ENCODE assay signal across 19 cellular contexts in genomic region chr10:100685331-100685730, GRCh38.
A peak's percentile ranks its signal among the peaks of the same experiment; 100 is the strongest.
DNase-seq lines count a peak whose midpoint lies in the region; ATAC-seq and TF ChIP-seq lines count a peak whose summit lies in the region.
"Had no signal": no experiment of that assay in that cellular context is flagged by ENCODE, and none has a peak within 500 bp of the region (broad histone marks: within the 10 kb centered on the region; RNA-seq: fewer than 3 reads in every experiment).

No MANE protein-coding gene starts in this region.

- no peak overlapping the region for H3K27ac ChIP-seq in BLaER1 treated with 17β-estradiol and CSF1 and Interleukin-3, amounts not matched to agents 10 nM and 100 nM
- no peak overlapping the region for H3K27ac ChIP-seq in H9 (ENCODE audit: insufficient read length, low read depth, low read length)
- H3K27ac ChIP-seq in trophoblast cell (ENCODE audit: low read depth, low read length) = no peak overlapping the region
- H3K27ac ChIP-seq in left lung = no peak overlapping the region

- no peak overlapping the region for H4K91ac ChIP-seq in H9 (ENCODE audit: insufficient read length, low read depth, low read length)
- no peak overlapping the region for H4K91ac ChIP-seq in trophoblast cell (ENCODE audit: low read depth, low read length)

- TF ChIP-seq CTCF in H9 (conservative IDR thresholded peaks at IDR 0.05) (no peak), glutamatergic neuron (IDR thresholded peaks at IDR 0.05; ENCODE audit: partially characterized antibody, unreplicated experiment) (no peak), Caco-2 (IDR thresholded peaks at IDR 0.05; ENCODE audit: insufficient read depth in 1 of 2, low read depth in 1 of 2, low read length in 1 of 2, severe bottlenecking in 1 of 2, unreplicated experiment in 1 of 2) (no peak), left lung (IDR thresholded peaks at IDR 0.05) (no peak)

- H3K18ac ChIP-seq in H9 (ENCODE audit: insufficient read length, low read depth, low read length) (no peak overlapping the region), trophoblast cell (ENCODE audit: low read length) (no peak overlapping the region)

- H3K79me2 ChIP-seq in H9 (ENCODE audit: insufficient read depth, low read length) (no peaks in the 10 kb centered on the region), trophoblast cell (ENCODE audit: control insufficient read depth, insufficient read depth, low read length, poor library complexity) (no peaks in the 10 kb centered on the region)

- no peak overlapping the region for H3T11ph ChIP-seq in H9 (ENCODE audit: low read length)

- H3K4me2 ChIP-seq in BLaER1 treated with 17β-estradiol and CSF1 and Interleukin-3, amounts not matched to agents 10 nM and 100 nM = peak overlapping the region in 6 of 11 experiments; percentile 79 to 90 (median 86); a peak in 9 of 22 replicates
- H3K4me2 ChIP-seq in H9 (ENCODE audit: insufficient read depth, insufficient read length, low read length) (peak overlapping the region; percentile 72), trophoblast cell (ENCODE audit: low read length) (no peak overlapping the region)

- peaks cover 18 to 36% of the 10 kb centered on the region in 2 experiments for H3K4me1 Mint-ChIP-seq in H9
- peaks cover 40% of the 10 kb centered on the region for H3K4me1 Mint-ChIP-seq in glutamatergic neuron (ENCODE audit: low read depth, unreplicated experiment)
- no peaks in the 10 kb centered on the region for H3K4me1 Mint-ChIP-seq in Caco-2 (ENCODE audit: low read depth, unreplicated experiment)
- H3K4me1 Mint-ChIP-seq: CD14-positive monocyte had no signal

- H2BK20ac ChIP-seq in H9 (ENCODE audit: low read depth, low read length, poor library complexity, severe bottlenecking) = no peak overlapping the region

- no peak overlapping the region for H3K56ac ChIP-seq in H9 (ENCODE audit: insufficient read length, low read depth, low read length)

- no CpG with 5 or more reads among the region's 6 CpGs for WGBS in H9 (ENCODE audit: extremely low coverage, insufficient read length, low lambda C conversion rate)
- WGBS in trophoblast cell (ENCODE audit: extremely low coverage, insufficient coverage, insufficient read length) = no CpG with 5 or more reads among the region's 6 CpGs

- no peak overlapping the region for H3K14ac ChIP-seq in H9 (ENCODE audit: insufficient read depth, low read length)
- H3K14ac ChIP-seq in trophoblast cell (ENCODE audit: low read length) = no peak overlapping the region

- peaks cover 0 to 15% (median 0%) of the 10 kb centered on the region in 11 experiments; a peak in 7 of 22 replicates for H4K20me1 ChIP-seq in BLaER1 treated with 17β-estradiol and CSF1 and Interleukin-3, amounts not matched to agents 10 nM and 100 nM
- H4K20me1 ChIP-seq in H9 (ENCODE audit: control insufficient read depth, insufficient read depth, insufficient read length) = no peaks in the 10 kb centered on the region

- no peak overlapping the region for H4K12ac ChIP-seq in trophoblast cell (ENCODE audit: low read depth, low read length)

- H2AK5ac ChIP-seq in H9 (ENCODE audit: insufficient read length, low read length) (no peak overlapping the region), trophoblast cell (ENCODE audit: low read length) (no peak overlapping the region)

- H3K23ac ChIP-seq in H9 (ENCODE audit: insufficient read length, low read depth, low read length) (no peak overlapping the region), trophoblast cell (ENCODE audit: low read length) (no peak overlapping the region)

- no peak overlapping the region for H3K9ac ChIP-seq in BLaER1 treated with 17β-estradiol and CSF1 and Interleukin-3, amounts not matched to agents 10 nM and 100 nM
- H3K9ac ChIP-seq in H9 (ENCODE audit: extremely low read depth, insufficient read length, low read length) (no peak overlapping the region), trophoblast cell (ENCODE audit: low read length) (no peak overlapping the region)

- POLR2A ChIA-PET in Caco-2 (lab: Charles Lee) = no interaction called here

- peaks cover 99% of the 10 kb centered on the region for H3K27me3 Mint-ChIP-seq in H9 (ENCODE audit: low read depth)
- H3K27me3 Mint-ChIP-seq in glutamatergic neuron (ENCODE audit: unreplicated experiment) = peaks cover 10% of the 10 kb centered on the region
- peaks cover 48% of the 10 kb centered on the region for H3K27me3 Mint-ChIP-seq in Caco-2 (ENCODE audit: insufficient read depth, unreplicated experiment)

- ATAC-seq in left cardiac atrium (no peak), left lung (no peak)
- ATAC-seq: HCT116, HepG2 had no signal

- H3K23me2 ChIP-seq in H9 (ENCODE audit: insufficient read length, low read depth, low read length, poor library complexity, severe bottlenecking) = peaks cover 4% of the 10 kb centered on the region

- H3K36me3 Mint-ChIP-seq in H9 (ENCODE audit: insufficient read depth in 1 of 3, low read depth in 3 of 3) (no peaks in the 10 kb centered on the region), glutamatergic neuron (ENCODE audit: unreplicated experiment) (peaks cover 5% of the 10 kb centered on the region), Caco-2 (ENCODE audit: insufficient read depth, unreplicated experiment) (no peaks in the 10 kb centered on the region)
- H3K36me3 Mint-ChIP-seq: CD14-positive monocyte; CD4-positive, alpha-beta memory T cell had no signal

- no peak overlapping the region for H3K4me3 ChIP-seq in BLaER1 treated with 17β-estradiol and CSF1 and Interleukin-3, amounts not matched to agents 10 nM and 100 nM
- peak overlapping the region; percentile 20 for H3K4me3 ChIP-seq in trophoblast cell (ENCODE audit: low read depth, low read length)
- H3K4me3 ChIP-seq in Caco-2 (ENCODE audit: low read depth, low read length) = no peak overlapping the region
- H3K4me3 ChIP-seq in left lung = no peak overlapping the region

- H2AFZ ChIP-seq in H9 (ENCODE audit: low read length) (no peak overlapping the region), trophoblast cell (ENCODE audit: insufficient read depth, low read length, poor library complexity) (no peak overlapping the region)

- H2BK120ac ChIP-seq in H9 (ENCODE audit: low read depth, low read length, poor library complexity, severe bottlenecking) = no peak overlapping the region
- no peak overlapping the region for H2BK120ac ChIP-seq in trophoblast cell (ENCODE audit: insufficient read depth, low read length, poor library complexity)

- H2BK5ac ChIP-seq in H9 (ENCODE audit: insufficient read length, low read length) (no peak overlapping the region), trophoblast cell (ENCODE audit: low read depth, low read length, poor library complexity) (no peak overlapping the region)

- BruUV-seq in Caco-2 (replicated peaks; lab: Mats Ljungman, UMichigan) = no TSS peak

- H3K9me3 ChIP-seq in BLaER1 treated with 17β-estradiol and CSF1 and Interleukin-3, amounts not matched to agents 10 nM and 100 nM (replicated peaks in 1 of 11) = no peaks in the 10 kb centered on the region
- H3K9me3 ChIP-seq in H9 (ENCODE audit: control insufficient read depth, low read depth, low read length) = no peaks in the 10 kb centered on the region
- peaks cover 5% of the 10 kb centered on the region for H3K9me3 ChIP-seq in trophoblast cell (ENCODE audit: insufficient read depth, low read depth, low read length)
- H3K9me3 ChIP-seq in Caco-2 = no peaks in the 10 kb centered on the region
- H3K9me3 ChIP-seq in left lung = no peaks in the 10 kb centered on the region
- H3K9me3 ChIP-seq: BE2C had no signal

- no peaks in the 10 kb centered on the region; a peak in 1 of 5 replicates for H3K9me3 Mint-ChIP-seq in H9
- H3K9me3 Mint-ChIP-seq in glutamatergic neuron (ENCODE audit: unreplicated experiment) = peaks cover 12% of the 10 kb centered on the region
- H3K9me3 Mint-ChIP-seq in Caco-2 (ENCODE audit: unreplicated experiment) = no peaks in the 10 kb centered on the region

- H3K4me1 ChIP-seq in BLaER1 treated with 17β-estradiol and CSF1 and Interleukin-3, amounts not matched to agents 10 nM and 100 nM = peaks cover 5 to 44% (median 28%) of the 10 kb centered on the region in 10 experiments; a peak in 19 of 20 replicates
- H3K4me1 ChIP-seq in H9 (ENCODE audit: insufficient read depth, low read length) = peaks cover 3% of the 10 kb centered on the region; the same call in 1 of the 2 replicates
- H3K4me1 ChIP-seq in trophoblast cell (ENCODE audit: control insufficient read depth in 1 of 2, insufficient read depth in 2 of 2, low read length in 2 of 2) = no peaks in the 10 kb centered on the region
- no peaks in the 10 kb centered on the region for H3K4me1 ChIP-seq in Caco-2
- no peaks in the 10 kb centered on the region for H3K4me1 ChIP-seq in left lung

- H4K5ac ChIP-seq in H9 (ENCODE audit: insufficient read length, low read depth, low read length) = no peak overlapping the region

- peaks cover 67 to 94% (median 80%) of the 10 kb centered on the region in 11 experiments for H3K27me3 ChIP-seq in BLaER1 treated with 17β-estradiol and CSF1 and Interleukin-3, amounts not matched to agents 10 nM and 100 nM
- peaks cover 21% of the 10 kb centered on the region; the same call in 1 of the 2 replicates for H3K27me3 ChIP-seq in H9 (ENCODE audit: insufficient read depth, low read length)
- H3K27me3 ChIP-seq in trophoblast cell (ENCODE audit: insufficient read depth, low read length) = peaks cover 41% of the 10 kb centered on the region
- peaks cover 7% of the 10 kb centered on the region for H3K27me3 ChIP-seq in Caco-2 (replicated peaks; ENCODE audit: control insufficient read depth, insufficient read depth, low read length)
- H3K27me3 ChIP-seq in left lung = peaks cover 71 to 100% of the 10 kb centered on the region in 2 donors
- H3K27me3 ChIP-seq: BE2C had no signal

- no peak overlapping the region for H3K4ac ChIP-seq in H9 (ENCODE audit: low read depth, low read length)
- H3K4ac ChIP-seq in trophoblast cell (ENCODE audit: low read depth, low read length) = no peak overlapping the region

- DNase-seq in H9 (no peak), glutamatergic neuron (no peak), trophoblast cell (no peak), Kasumi-1 (lab: John Stamatoyannopoulos, UW) (no peak), Caco-2 (no peak), left cardiac atrium (no peak), left lung (no peak)
- DNase-seq: ACHN; BE2C; Calu3; CD4-positive, alpha-beta memory T cell; DMS79 treated with DMSO at 0.1 percent for 48 hours; GF-D8; KBM-7 had no signal

- H3K27ac Mint-ChIP-seq in H9 (no peak overlapping the region), glutamatergic neuron (ENCODE audit: unreplicated experiment) (no peak overlapping the region), Caco-2 (ENCODE audit: unreplicated experiment) (no peak overlapping the region)
- H3K27ac Mint-ChIP-seq: CD14-positive monocyte; CD4-positive, alpha-beta memory T cell had no signal

- H3K36me3 ChIP-seq in BLaER1 treated with 17β-estradiol and CSF1 and Interleukin-3, amounts not matched to agents 10 nM and 100 nM = no peaks in the 10 kb centered on the region
- H3K36me3 ChIP-seq in trophoblast cell (ENCODE audit: control insufficient read depth in 1 of 2, insufficient read depth in 2 of 2, low read length in 2 of 2) (no peaks in the 10 kb centered on the region), Caco-2 (ENCODE audit: control insufficient read depth, insufficient read depth, low read length) (no peaks in the 10 kb centered on the region), left lung (no peaks in the 10 kb centered on the region)
- H3K36me3 ChIP-seq: BE2C had no signal

- H3K79me1 ChIP-seq in H9 (ENCODE audit: insufficient read depth, low read depth, low read length, poor library complexity, severe bottlenecking) (no peaks in the 10 kb centered on the region), trophoblast cell (ENCODE audit: low read length) (no peaks in the 10 kb centered on the region)

- CTCF ChIA-PET in Caco-2 (lab: Charles Lee) = interaction anchor here (0.7 kb wide), 1 partner anchor 49 kb away, joined by 6 read pairs; no protein-coding TSS in a partner anchor

- no peak overlapping the region for H2BK12ac ChIP-seq in H9 (ENCODE audit: insufficient read length, low read depth, low read length)
- H2BK12ac ChIP-seq in trophoblast cell (ENCODE audit: low read length) = no peak overlapping the region

- H3K4me3 Mint-ChIP-seq in H9 = no peak overlapping the region
- peak overlapping the region; percentile 27 for H3K4me3 Mint-ChIP-seq in glutamatergic neuron (ENCODE audit: unreplicated experiment)
- no peak overlapping the region for H3K4me3 Mint-ChIP-seq in Caco-2 (ENCODE audit: unreplicated experiment)
- H3K4me3 Mint-ChIP-seq: CD4-positive, alpha-beta memory T cell; IgD-negative memory B cell had no signal

- intact Hi-C loops in Caco-2 (cut with micrococcal nuclease; ENCODE audit: unreplicated experiment) = no loop called here
- intact Hi-C loops in left cardiac atrium (cut with DNase I) = no loop called here
- intact Hi-C loops in left lung (cut with DNase I) = no loop called here

- H2BK15ac ChIP-seq in H9 (ENCODE audit: low read depth, low read length) = no peak overlapping the region

- H4K8ac ChIP-seq in H9 (replicated peaks; ENCODE audit: insufficient read length, low read depth, low read length) (no peak overlapping the region), trophoblast cell (ENCODE audit: low read depth, low read length) (no peak overlapping the region)
